Comparison of ENCODE assay signal across 1 cellular context in genomic region chr2:217622205-217622621, GRCh38.
A peak's percentile ranks its signal among the peaks of the same experiment; 100 is the strongest.
TF ChIP-seq lines count a peak whose summit lies in the region.

No MANE protein-coding gene starts in this region.

TF ChIP-seq in HepG2, 621 proteins besides CTCF, POLR2A, EP300 and RAD21 (continued from another document and continues in another):
- TF ChIP-seq ZBTB26 (CRISPR knock-in tag; IDR thresholded peaks at IDR 0.05; ENCODE audit: borderline replicate concordance) (no peak), ZNF280D (CRISPR knock-in tag; IDR thresholded peaks at IDR 0.05) (no peak), CEBPB (IDR thresholded peaks at IDR 0.05; ENCODE audit: borderline replicate concordance, low read depth, low read length) (no peak), ZKSCAN1 (IDR thresholded peaks at IDR 0.05; ENCODE audit: low read length) (no peak), SKIL (CRISPR knock-in tag; IDR thresholded peaks at IDR 0.05; ENCODE audit: borderline replicate concordance) (peak; percentile 92), DDIT3 (CRISPR knock-in tag; IDR thresholded peaks at IDR 0.05) (no peak), IRF1 (CRISPR knock-in tag; IDR thresholded peaks at IDR 0.05; ENCODE audit: low read depth) (no peak), KAT2B (IDR thresholded peaks at IDR 0.05; ENCODE audit: borderline replicate concordance, low read depth, low read length) (no peak), PAX8 (CRISPR knock-in tag; IDR thresholded peaks at IDR 0.05; ENCODE audit: borderline replicate concordance) (no peak), DMTF1 (CRISPR knock-in tag; IDR thresholded peaks at IDR 0.05) (no peak), STAG1 (CRISPR knock-in tag; IDR thresholded peaks at IDR 0.05) (no peak), ZNF362 (CRISPR knock-in tag; IDR thresholded peaks at IDR 0.05; ENCODE audit: borderline replicate concordance) (no peak), FOXO1 (CRISPR knock-in tag; IDR thresholded peaks at IDR 0.05) (peak; percentile 71; the same call in 1 of the 2 replicates), LBX2 (CRISPR knock-in tag; IDR thresholded peaks at IDR 0.05; ENCODE audit: borderline replicate concordance) (no peak), ZNF280B (CRISPR knock-in tag; IDR thresholded peaks at IDR 0.05; ENCODE audit: borderline replicate concordance) (no peak), ZGPAT (CRISPR knock-in tag; IDR thresholded peaks at IDR 0.05) (0 out of 2 replicates have a peak, but pooled peaks have one; percentile 54), FOXA3 (CRISPR knock-in tag; IDR thresholded peaks at IDR 0.05) (peak; percentile 92), KLF16 (CRISPR knock-in tag; IDR thresholded peaks at IDR 0.05) (peak in 1 of 2 experiments; percentile 47; a peak in 1 of 4 replicates), FOSL2 (CRISPR knock-in tag; IDR thresholded peaks at IDR 0.05) (peak; percentile 48; the same call in 1 of the 2 replicates), SMARCE1 (IDR thresholded peaks at IDR 0.05; ENCODE audit: borderline replicate concordance) (no peak), ZNF724P (CRISPR knock-in tag; IDR thresholded peaks at IDR 0.05; ENCODE audit: borderline replicate concordance) (no peak), ZNF205 (CRISPR knock-in tag; IDR thresholded peaks at IDR 0.05) (no peak), ZNF484 (CRISPR knock-in tag; IDR thresholded peaks at IDR 0.05; ENCODE audit: borderline replicate concordance, low read depth) (no peak), ZNF678 (CRISPR knock-in tag; IDR thresholded peaks at IDR 0.05) (no peak), KIAA2018 (CRISPR knock-in tag; IDR thresholded peaks at IDR 0.05; ENCODE audit: borderline replicate concordance) (no peak), ZUFSP (CRISPR knock-in tag; IDR thresholded peaks at IDR 0.05; ENCODE audit: borderline replicate concordance) (no peak)
